24 cellular contexts compared by ENCODE assay signal in genomic region chr19:674282-675151, GRCh38. TPM values are rescaled to one million over a fixed set of nuclear protein-coding genes. Genes with fewer than 3 reads are reported as not detected.
DNase-seq lines count a peak whose midpoint lies in the region; ATAC-seq, FAIRE-seq and TF ChIP-seq lines count a peak whose summit lies in the region.
"Had no signal": no experiment of that assay in that cellular context is flagged by ENCODE, and none has a peak within 500 bp of the region (broad histone marks: within the 10 kb centered on the region; RNA-seq: fewer than 3 reads in every experiment).

No MANE protein-coding gene starts in this region.

- no peak overlapping the region for H3K4me3 Mint-ChIP-seq in T-helper 2 cell treated with Interferon-gamma antibody and Interleukin-4, amounts not matched to agents 5 μg/mL and 100 μg/mL, for 36 hours
- H3K4me3 Mint-ChIP-seq: memory B cell; stimulated activated effector memory CD8-positive, alpha-beta T cell treated with anti-CD3 and anti-CD28 coated beads, Interleukin-12 subunit alpha, Interleukin-12 subunit beta, amount 100 ng/mL, for 72 hours; T-helper 1 cell treated with Interleukin-12 subunit alpha and Interleukin-12 subunit beta and Interleukin-4 antibody, amounts not matched to agents 30 μg/mL and 1 μg/mL, for 36 hours had no signal

- CTCF ChIA-PET in HepG2 (lab: Yijun Ruan, JAX; ENCODE audit: low intra/inter-chr PET ratio, low total read pairs): no interaction called here

- no peaks in the 10 kb centered on the region for H3K9me3 Mint-ChIP-seq in T-helper 2 cell treated with Interferon-gamma antibody and Interleukin-4, amounts not matched to agents 5 μg/mL and 100 μg/mL, for 36 hours
- H3K9me3 Mint-ChIP-seq: memory B cell; naive thymus-derived CD8-positive, alpha-beta T cell; stimulated activated effector memory CD8-positive, alpha-beta T cell treated with anti-CD3 and anti-CD28 coated beads, Interleukin-12 subunit alpha, Interleukin-12 subunit beta, amount 100 ng/mL, for 72 hours; T-helper 1 cell treated with Interleukin-12 subunit alpha and Interleukin-12 subunit beta and Interleukin-4 antibody, amounts not matched to agents 30 μg/mL and 1 μg/mL, for 36 hours had no signal

- in situ Hi-C loops in HepG2 (cut with HindIII; ENCODE audit: extremely low pct_ligation_motif_present, low pct_unique_long_range_greater_than_20kb): no loop called here

- H2AFZ ChIP-seq in HepG2 (ENCODE audit: low read length): no peak overlapping the region

- H3K27ac Mint-ChIP-seq in T-helper 2 cell treated with Interferon-gamma antibody and Interleukin-4, amounts not matched to agents 5 μg/mL and 100 μg/mL, for 36 hours: no peak overlapping the region
- H3K27ac Mint-ChIP-seq: memory B cell; stimulated activated effector memory CD8-positive, alpha-beta T cell treated with anti-CD3 and anti-CD28 coated beads, Interleukin-12 subunit alpha, Interleukin-12 subunit beta, amount 100 ng/mL, for 72 hours had no signal

- no peaks in the 10 kb centered on the region for H4K20me1 ChIP-seq in HepG2 (ENCODE audit: insufficient read depth, low read length)

- H3K9ac ChIP-seq in HepG2 (ENCODE audit: insufficient read depth, low read depth, low read length): peak overlapping the region; percentile 27

- BruUV-seq in HepG2 (replicated peaks; lab: Mats Ljungman, UMichigan): no TSS peak

- H3K4me1 ChIP-seq in HepG2 (ENCODE audit: insufficient read depth, low read length): peaks cover 92% of the 10 kb centered on the region

- WGBS in HepG2 (ENCODE audit: low lambda C conversion rate): 3% methylated on average over 11 of the region's 38 CpGs

- H3K27me3 ChIP-seq in dorsolateral prefrontal cortex (peaks cover 0 to 7% (median 0%) of the 10 kb centered on the region in 45 donors), HepG2 (ENCODE audit: control insufficient read depth in 1 of 2, insufficient read depth in 2 of 2, low read length in 2 of 2) (peaks cover 0 to 7% of the 10 kb centered on the region in 2 experiments; a peak in 1 of 5 replicates)

- H3K36me3 Mint-ChIP-seq in T-helper 2 cell treated with Interferon-gamma antibody and Interleukin-4, amounts not matched to agents 5 μg/mL and 100 μg/mL, for 36 hours (ENCODE audit: low read depth): no peaks in the 10 kb centered on the region
- H3K36me3 Mint-ChIP-seq: naive thymus-derived CD8-positive, alpha-beta T cell; stimulated activated effector memory CD8-positive, alpha-beta T cell treated with anti-CD3 and anti-CD28 coated beads, Interleukin-12 subunit alpha, Interleukin-12 subunit beta, amount 100 ng/mL, for 72 hours had no signal

- FAIRE-seq in HepG2 (lab: Jason Lieb, UNC): no peak
- FAIRE-seq: A204.1, HTR-8/SVneo had no signal

- H3K36me3 ChIP-seq in HepG2 (replicated peaks in 1 of 2; ENCODE audit: control insufficient read depth in 1 of 2, insufficient read depth in 2 of 2, low read length in 2 of 2): no peaks in the 10 kb centered on the region
- H3K36me3 ChIP-seq: transverse colon had no signal

- H3K4me1 Mint-ChIP-seq in T-helper 2 cell treated with Interferon-gamma antibody and Interleukin-4, amounts not matched to agents 5 μg/mL and 100 μg/mL, for 36 hours (ENCODE audit: low read depth): peaks cover 2% of the 10 kb centered on the region
- H3K4me1 Mint-ChIP-seq: stimulated activated effector memory CD8-positive, alpha-beta T cell treated with anti-CD3 and anti-CD28 coated beads, Interleukin-12 subunit alpha, Interleukin-12 subunit beta, amount 100 ng/mL, for 72 hours had no signal

- TF ChIP-seq CTCF in GM12865 (IDR thresholded peaks at IDR 0.05; ENCODE audit: insufficient read depth, low read depth, low read length, missing control alignments): no peak
- no peak for TF ChIP-seq CTCF in dorsolateral prefrontal cortex (IDR thresholded peaks at IDR 0.05 in 54 of 56, conservative IDR thresholded peaks at IDR 0.05 in 2 of 56; ENCODE audit: low read depth in 1 of 56, partially characterized antibody in 56 of 56)
- no peak for TF ChIP-seq CTCF in HepG2 (CRISPR knock-in tag; IDR thresholded peaks at IDR 0.05)

- intact Hi-C loops in dorsolateral prefrontal cortex (cut with DNase I): loop anchor here (5.0 to 10.0 kb wide), 2 partner anchors 58 to 310 kb away; partner anchors contain the start of gene WDR18 (in 1 of the 2)
- intact Hi-C loops in HepG2 (cut with micrococcal nuclease; ENCODE audit: unreplicated experiment): no loop called here
- intact Hi-C loops in sciatic nerve (cut with DNase I): no loop called here

- no peaks in the 10 kb centered on the region for H3K79me2 ChIP-seq in HepG2 (ENCODE audit: insufficient read depth, low read length)

- peak; percentile 52 for DNase-seq in GM12865 (ENCODE audit: low read depth)
- peak in 1 of 10 donors; percentile 47 for DNase-seq in dorsolateral prefrontal cortex
- DNase-seq in HepG2 (ENCODE audit: low spot score): peak; percentile 30
- DNase-seq in sciatic nerve (ENCODE audit: low spot score): peak; percentile 80
- DNase-seq in DMS153 (lab: John Stamatoyannopoulos, UW): no peak
- no peak for DNase-seq in NCI-H1417 (lab: John Stamatoyannopoulos, UW)
- DNase-seq in T-helper 2 cell treated with Interferon-gamma antibody and Interleukin-4, amounts not matched to agents 5 μg/mL and 100 μg/mL, for 36 hours (ENCODE audit: low spot score): no peak
- DNase-seq in COLO829 (ENCODE audit: low spot score): no peak
- DNase-seq: activated gamma-delta T cell treated with Interleukin-2 at 50 U/mL for 16 hours; central memory CD4-positive, alpha-beta T cell; effector CD8-positive, alpha-beta T cell; EL; GOT3; naive thymus-derived CD8-positive, alpha-beta T cell; NCI-H524 treated with DMSO at 0.1 percent for 48 hours; stimulated activated CD4-positive, alpha-beta T cell treated with anti-CD3 and anti-CD28 coated beads, Interleukin-15, amount 100 ng/mL, for 24 hours; transverse colon had no signal

- no peak overlapping the region for H3K4me3 ChIP-seq in GM12865 (ENCODE audit: low read depth, low read length)
- no peak overlapping the region for H3K4me3 ChIP-seq in dorsolateral prefrontal cortex
- H3K4me3 ChIP-seq in HepG2 (replicated peaks in 1 of 3; ENCODE audit: insufficient read depth in 1 of 3, low read depth in 2 of 3, low read length in 3 of 3): peak overlapping the region; percentile 54 to 76 (median 69); a peak in 5 of 6 replicates
- H3K4me3 ChIP-seq: psoas muscle, transverse colon had no signal

- POLR2A ChIA-PET in HepG2 (lab: Yijun Ruan, JAX): interaction anchor here (1.3 to 3.8 kb wide), 3 partner anchors 11 to 33 kb away, joined by 4 to 27 read pairs (median 9); partner anchors contain the start of genes PALM and RNF126

- TF ChIP-seq EP300 in HepG2 (IDR thresholded peaks at IDR 0.05; ENCODE audit: low read depth in 2 of 2, low read length in 2 of 2) (no peak), HepG2 (CRISPR knock-in tag; IDR thresholded peaks at IDR 0.05; ENCODE audit: borderline replicate concordance) (no peak)

- H3K4me2 ChIP-seq in HepG2 (ENCODE audit: low read depth, low read length): peak overlapping the region; percentile 86

- H3K9me3 ChIP-seq in HepG2 (ENCODE audit: low read length): no peaks in the 10 kb centered on the region
- H3K9me3 ChIP-seq: psoas muscle, transverse colon had no signal

- H3K27me3 Mint-ChIP-seq in T-helper 2 cell treated with Interferon-gamma antibody and Interleukin-4, amounts not matched to agents 5 μg/mL and 100 μg/mL, for 36 hours (ENCODE audit: low read depth): peaks cover 14% of the 10 kb centered on the region

- TF ChIP-seq POLR2A in HepG2 (IDR thresholded peaks at IDR 0.05; ENCODE audit: insufficient read depth in 1 of 2, low read depth in 2 of 2, low read length in 2 of 2): no peak

- no peak for TF ChIP-seq RAD21 in HepG2 (CRISPR knock-in tag; IDR thresholded peaks at IDR 0.05)

- ATAC-seq in HepG2: peak; percentile 7; the same call in 2 of the 3 replicates
- ATAC-seq in sciatic nerve: peak; percentile 48
- ATAC-seq: naive thymus-derived CD8-positive, alpha-beta T cell; psoas muscle; stimulated activated effector memory CD8-positive, alpha-beta T cell treated with anti-CD3 and anti-CD28 coated beads, Interleukin-12 subunit alpha, Interleukin-12 subunit beta, amount 100 ng/mL, for 72 hours had no signal

- H3K27ac ChIP-seq in dorsolateral prefrontal cortex (peak overlapping the region in 31 of 59 donors; percentile 4 to 69 (median 29)), HepG2 (ENCODE audit: extremely low read length, insufficient read depth, low read length) (no peak overlapping the region)
- H3K27ac ChIP-seq: psoas muscle had no signal

RNA-seq across cellular contexts. Expression of gene FSTL3, which starts 1.7 kb away (rescaled TPM):
- total RNA-seq in dorsolateral prefrontal cortex (10 to 100 TPM in 118 of 120 experiments, 1 to 10 TPM in 2; 9.3 to 35.4 (median 18.1) TPM), HepG2 (2016; rRNA removed; fragmentation: Illumina TruSeq; extraction: Trizol) (5.8 and 13.5 TPM in 2 replicates), sciatic nerve (108 TPM)
- 3.3 and 3.8 TPM in 2 replicates for total RNA-seq in HepG2 (2016; cell fraction: cytosol; rRNA removed; fragmentation: Illumina TruSeq; extraction: Trizol; ENCODE audit: low read depth)
- 4.6 and 14.2 TPM in 2 replicates for total RNA-seq in HepG2 (2016; cell fraction: insoluble cytoplasmic fraction; rRNA removed; fragmentation: Illumina TruSeq; extraction: Trizol)
- 7.0 and 8.2 TPM in 2 replicates for total RNA-seq in HepG2 (2016; cell fraction: membrane; rRNA removed; fragmentation: Illumina TruSeq; extraction: Trizol)
- total RNA-seq in HepG2 (2016; cell fraction: nucleus; rRNA removed; fragmentation: Illumina TruSeq; extraction: Trizol): 11.9 and 15.2 TPM in 2 replicates
- 15.6 and 30.9 TPM in 2 replicates for polyA plus RNA-seq in HepG2 (2011; rRNA removed)
- polyA plus RNA-seq in HepG2 (2011; cell fraction: cytosol; rRNA removed): 24.5 and 32.7 TPM in 2 replicates
- polyA plus RNA-seq in HepG2 (2011; cell fraction: nucleus; rRNA removed): 151 and 166 TPM in 2 replicates
- 19.0 and 28.0 TPM in 2 replicates for polyA plus RNA-seq in HepG2 (2012)
- polyA plus RNA-seq in HepG2 (2016; cell fraction: cytosol; fragmentation: Illumina TruSeq; extraction: Trizol; ENCODE audit: low read depth): 3.1 and 4.0 TPM in 2 replicates
- polyA plus RNA-seq in HepG2 (2016; cell fraction: insoluble cytoplasmic fraction; fragmentation: Illumina TruSeq; extraction: Trizol; ENCODE audit: low read depth): 6.4 and 7.0 TPM in 2 replicates
- polyA plus RNA-seq in HepG2 (2016; cell fraction: membrane; fragmentation: Illumina TruSeq; extraction: Trizol; ENCODE audit: low read depth): 5.8 and 6.2 TPM in 2 replicates
- 30.9 and 40.0 TPM in 2 replicates for polyA plus RNA-seq in HepG2 (2016; cell fraction: nucleus; fragmentation: Illumina TruSeq; extraction: Trizol; ENCODE audit: insufficient read depth, low read depth)
- 28.2 and 70.2 TPM in 2 replicates for polyA minus RNA-seq in HepG2 (2011; rRNA and poly(A)+ RNA removed; ENCODE audit: low replicate concordance)
- polyA minus RNA-seq in HepG2 (2011; cell fraction: cytosol; rRNA and poly(A)+ RNA removed): 10.6 and 21.0 TPM in 2 replicates
- 6.8 and 7.9 TPM in 2 replicates for polyA minus RNA-seq in HepG2 (2011; cell fraction: nucleus; rRNA and poly(A)+ RNA removed)

RNA-seq across cellular contexts. Expression of gene RNF126, which starts 11.5 kb away (rescaled TPM):
- total RNA-seq in dorsolateral prefrontal cortex (10 to 100 TPM; 22.4 to 58.2 (median 41.2) TPM), HepG2 (2016; rRNA removed; fragmentation: Illumina TruSeq; extraction: Trizol) (18.5 and 34.0 TPM in 2 replicates), sciatic nerve (33.1 TPM)
- 60.7 and 62.9 TPM in 2 replicates for total RNA-seq in HepG2 (2016; cell fraction: cytosol; rRNA removed; fragmentation: Illumina TruSeq; extraction: Trizol; ENCODE audit: low read depth)
- 14.0 and 32.5 TPM in 2 replicates for total RNA-seq in HepG2 (2016; cell fraction: insoluble cytoplasmic fraction; rRNA removed; fragmentation: Illumina TruSeq; extraction: Trizol)
- 51.8 and 70.5 TPM in 2 replicates for total RNA-seq in HepG2 (2016; cell fraction: membrane; rRNA removed; fragmentation: Illumina TruSeq; extraction: Trizol)
- total RNA-seq in HepG2 (2016; cell fraction: nucleus; rRNA removed; fragmentation: Illumina TruSeq; extraction: Trizol): 20.4 and 26.7 TPM in 2 replicates
- 23.2 and 24.6 TPM in 2 replicates for polyA plus RNA-seq in HepG2 (2011; rRNA removed)
- 21.4 and 33.6 TPM in 2 replicates for polyA plus RNA-seq in HepG2 (2011; cell fraction: cytosol; rRNA removed)
- 96.9 and 98.7 TPM in 2 replicates for polyA plus RNA-seq in HepG2 (2011; cell fraction: nucleus; rRNA removed)
- 47.4 and 51.2 TPM in 2 replicates for polyA plus RNA-seq in HepG2 (2012)
- 83.7 and 90.8 TPM in 2 replicates for polyA plus RNA-seq in HepG2 (2016; cell fraction: cytosol; fragmentation: Illumina TruSeq; extraction: Trizol; ENCODE audit: low read depth)
- 29.9 and 39.9 TPM in 2 replicates for polyA plus RNA-seq in HepG2 (2016; cell fraction: insoluble cytoplasmic fraction; fragmentation: Illumina TruSeq; extraction: Trizol; ENCODE audit: low read depth)
- 79.7 and 88.6 TPM in 2 replicates for polyA plus RNA-seq in HepG2 (2016; cell fraction: membrane; fragmentation: Illumina TruSeq; extraction: Trizol; ENCODE audit: low read depth)
- 75.9 and 77.0 TPM in 2 replicates for polyA plus RNA-seq in HepG2 (2016; cell fraction: nucleus; fragmentation: Illumina TruSeq; extraction: Trizol; ENCODE audit: insufficient read depth, low read depth)
- 10.7 and 26.6 TPM in 2 replicates for polyA minus RNA-seq in HepG2 (2011; rRNA and poly(A)+ RNA removed; ENCODE audit: low replicate concordance)
- polyA minus RNA-seq in HepG2 (2011; cell fraction: cytosol; rRNA and poly(A)+ RNA removed): 18.3 and 21.9 TPM in 2 replicates
- polyA minus RNA-seq in HepG2 (2011; cell fraction: nucleus; rRNA and poly(A)+ RNA removed): 28.0 and 36.3 TPM in 2 replicates

RNA-seq across cellular contexts. Expression of gene PRSS57, which starts 20.7 kb away (rescaled TPM):
- total RNA-seq in dorsolateral prefrontal cortex (under 1 TPM in 1 of 120 experiments, not detected in 119; 0.50 TPM), HepG2 (2016; rRNA removed; fragmentation: Illumina TruSeq; extraction: Trizol) (not detected in 2 replicates), sciatic nerve (not detected)
- total RNA-seq in HepG2 (2016; cell fraction: cytosol; rRNA removed; fragmentation: Illumina TruSeq; extraction: Trizol; ENCODE audit: low read depth): not detected in 2 replicates
- not detected in 2 replicates for total RNA-seq in HepG2 (2016; cell fraction: insoluble cytoplasmic fraction; rRNA removed; fragmentation: Illumina TruSeq; extraction: Trizol)
- not detected in 2 replicates for total RNA-seq in HepG2 (2016; cell fraction: membrane; rRNA removed; fragmentation: Illumina TruSeq; extraction: Trizol)
- total RNA-seq in HepG2 (2016; cell fraction: nucleus; rRNA removed; fragmentation: Illumina TruSeq; extraction: Trizol): not detected in 2 replicates
- polyA plus RNA-seq in HepG2 (2011; rRNA removed): 0.12 and 0.20 TPM in 2 replicates
- 0.10 and 0.20 TPM in 2 replicates for polyA plus RNA-seq in HepG2 (2011; cell fraction: cytosol; rRNA removed)
- polyA plus RNA-seq in HepG2 (2011; cell fraction: nucleus; rRNA removed): not detected in 2 replicates
- polyA plus RNA-seq in HepG2 (2012): 0.13 and 0.16 TPM in 2 replicates
- polyA plus RNA-seq in HepG2 (2016; cell fraction: cytosol; fragmentation: Illumina TruSeq; extraction: Trizol; ENCODE audit: low read depth): not detected in 2 replicates
- polyA plus RNA-seq in HepG2 (2016; cell fraction: insoluble cytoplasmic fraction; fragmentation: Illumina TruSeq; extraction: Trizol; ENCODE audit: low read depth): not detected in 2 replicates
- not detected in 2 replicates for polyA plus RNA-seq in HepG2 (2016; cell fraction: membrane; fragmentation: Illumina TruSeq; extraction: Trizol; ENCODE audit: low read depth)
- not detected in 2 replicates for polyA plus RNA-seq in HepG2 (2016; cell fraction: nucleus; fragmentation: Illumina TruSeq; extraction: Trizol; ENCODE audit: insufficient read depth, low read depth)
- not detected in 2 replicates for polyA minus RNA-seq in HepG2 (2011; rRNA and poly(A)+ RNA removed; ENCODE audit: low replicate concordance)
- polyA minus RNA-seq in HepG2 (2011; cell fraction: cytosol; rRNA and poly(A)+ RNA removed): not detected in 2 replicates
- polyA minus RNA-seq in HepG2 (2011; cell fraction: nucleus; rRNA and poly(A)+ RNA removed): not detected in 2 replicates
- total RNA-seq: naive thymus-derived CD8-positive, alpha-beta T cell; transverse colon had no signal
- polyA plus RNA-seq: BJ had no signal

RNA-seq across cellular contexts. Expression of gene PALM, which starts 34.2 kb away (rescaled TPM):
- total RNA-seq in dorsolateral prefrontal cortex (100 to 1,000 TPM; 133 to 479 (median 272) TPM), HepG2 (2016; rRNA removed; fragmentation: Illumina TruSeq; extraction: Trizol) (9.7 and 10.8 TPM in 2 replicates), sciatic nerve (130 TPM)
- total RNA-seq in HepG2 (2016; cell fraction: cytosol; rRNA removed; fragmentation: Illumina TruSeq; extraction: Trizol; ENCODE audit: low read depth): 8.3 and 10.1 TPM in 2 replicates
- total RNA-seq in HepG2 (2016; cell fraction: insoluble cytoplasmic fraction; rRNA removed; fragmentation: Illumina TruSeq; extraction: Trizol): 6.4 and 11.8 TPM in 2 replicates
- total RNA-seq in HepG2 (2016; cell fraction: membrane; rRNA removed; fragmentation: Illumina TruSeq; extraction: Trizol): 16.6 and 19.9 TPM in 2 replicates
- total RNA-seq in HepG2 (2016; cell fraction: nucleus; rRNA removed; fragmentation: Illumina TruSeq; extraction: Trizol): 6.7 and 6.9 TPM in 2 replicates
- 4.0 and 5.4 TPM in 2 replicates for polyA plus RNA-seq in HepG2 (2011; rRNA removed)
- polyA plus RNA-seq in HepG2 (2011; cell fraction: cytosol; rRNA removed): 3.7 and 4.7 TPM in 2 replicates
- 6.0 and 7.8 TPM in 2 replicates for polyA plus RNA-seq in HepG2 (2011; cell fraction: nucleus; rRNA removed)
- 12.4 and 19.1 TPM in 2 replicates for polyA plus RNA-seq in HepG2 (2012)
- 9.4 and 11.9 TPM in 2 replicates for polyA plus RNA-seq in HepG2 (2016; cell fraction: cytosol; fragmentation: Illumina TruSeq; extraction: Trizol; ENCODE audit: low read depth)
- polyA plus RNA-seq in HepG2 (2016; cell fraction: insoluble cytoplasmic fraction; fragmentation: Illumina TruSeq; extraction: Trizol; ENCODE audit: low read depth): 15.1 and 19.3 TPM in 2 replicates
- polyA plus RNA-seq in HepG2 (2016; cell fraction: membrane; fragmentation: Illumina TruSeq; extraction: Trizol; ENCODE audit: low read depth): 19.1 and 21.1 TPM in 2 replicates
- polyA plus RNA-seq in HepG2 (2016; cell fraction: nucleus; fragmentation: Illumina TruSeq; extraction: Trizol; ENCODE audit: insufficient read depth, low read depth): 18.9 and 19.6 TPM in 2 replicates
- 1.1 and 5.2 TPM in 2 replicates for polyA minus RNA-seq in HepG2 (2011; rRNA and poly(A)+ RNA removed; ENCODE audit: low replicate concordance)
- 5.4 and 5.6 TPM in 2 replicates for polyA minus RNA-seq in HepG2 (2011; cell fraction: cytosol; rRNA and poly(A)+ RNA removed)
- polyA minus RNA-seq in HepG2 (2011; cell fraction: nucleus; rRNA and poly(A)+ RNA removed): 2.2 TPM in 2 replicates
- total RNA-seq: naive thymus-derived CD8-positive, alpha-beta T cell had no signal
- polyA plus RNA-seq: naive thymus-derived CD8-positive, alpha-beta T cell had no signal

RNA-seq across cellular contexts. Expression of gene FGF22, which starts 34.8 kb away (rescaled TPM):
- total RNA-seq in dorsolateral prefrontal cortex (10 to 100 TPM in 2 of 120 experiments, 1 to 10 TPM in 118; 3.6 to 10.1 (median 5.8) TPM), HepG2 (2016; rRNA removed; fragmentation: Illumina TruSeq; extraction: Trizol) (0.24 TPM in 1 of 2 replicates, not detected in the other), sciatic nerve (3.2 TPM)
- total RNA-seq in HepG2 (2016; cell fraction: cytosol; rRNA removed; fragmentation: Illumina TruSeq; extraction: Trizol; ENCODE audit: low read depth): not detected in 2 replicates
- total RNA-seq in HepG2 (2016; cell fraction: insoluble cytoplasmic fraction; rRNA removed; fragmentation: Illumina TruSeq; extraction: Trizol): 0.09 TPM in 1 of 2 replicates, not detected in the other
- total RNA-seq in HepG2 (2016; cell fraction: membrane; rRNA removed; fragmentation: Illumina TruSeq; extraction: Trizol): 0.17 and 0.19 TPM in 2 replicates
- total RNA-seq in HepG2 (2016; cell fraction: nucleus; rRNA removed; fragmentation: Illumina TruSeq; extraction: Trizol): not detected in 2 replicates
- 0.07 TPM in 1 of 2 replicates, not detected in the other for polyA plus RNA-seq in HepG2 (2011; rRNA removed)
- not detected in 2 replicates for polyA plus RNA-seq in HepG2 (2011; cell fraction: cytosol; rRNA removed)
- polyA plus RNA-seq in HepG2 (2011; cell fraction: nucleus; rRNA removed): not detected in 2 replicates
- polyA plus RNA-seq in HepG2 (2012): 0.09 and 0.27 TPM in 2 replicates
- 0.08 and 0.16 TPM in 2 replicates for polyA plus RNA-seq in HepG2 (2016; cell fraction: cytosol; fragmentation: Illumina TruSeq; extraction: Trizol; ENCODE audit: low read depth)
- polyA plus RNA-seq in HepG2 (2016; cell fraction: insoluble cytoplasmic fraction; fragmentation: Illumina TruSeq; extraction: Trizol; ENCODE audit: low read depth): not detected in 2 replicates
- 0.13 TPM in 1 of 2 replicates, not detected in the other for polyA plus RNA-seq in HepG2 (2016; cell fraction: membrane; fragmentation: Illumina TruSeq; extraction: Trizol; ENCODE audit: low read depth)
- 0.33 TPM in 1 of 2 replicates, not detected in the other for polyA plus RNA-seq in HepG2 (2016; cell fraction: nucleus; fragmentation: Illumina TruSeq; extraction: Trizol; ENCODE audit: insufficient read depth, low read depth)
- polyA minus RNA-seq in HepG2 (2011; rRNA and poly(A)+ RNA removed; ENCODE audit: low replicate concordance): not detected in 2 replicates
- not detected in 2 replicates for polyA minus RNA-seq in HepG2 (2011; cell fraction: cytosol; rRNA and poly(A)+ RNA removed)
- not detected in 2 replicates for polyA minus RNA-seq in HepG2 (2011; cell fraction: nucleus; rRNA and poly(A)+ RNA removed)
- total RNA-seq: transverse colon had no signal
- polyA plus RNA-seq: naive thymus-derived CD8-positive, alpha-beta T cell had no signal

Comparison
In these comparisons a context has a peak if more than half of its experiments do, and no peak if none do; other contexts are left out.
1. DNase-seq: peak in GM12865 (single experiment), HepG2 (single experiment) and sciatic nerve (single experiment); none in DMS153 (single experiment), NCI-H1417 (0 of 3), T-helper 2 cell treated with Interferon-gamma antibody and Interleukin-4, amounts not matched to agents 5 μg/mL and 100 μg/mL, for 36 hours (single experiment) and COLO829 (single experiment).
2. H3K4me3 ChIP-seq: peak in HepG2 (3 of 3); none in GM12865 (single experiment) and dorsolateral prefrontal cortex (0 of 59).
3. intact Hi-C loops: an anchor here in dorsolateral prefrontal cortex (5.0 to 10.0 kb wide); none called in HepG2 and sciatic nerve.